1 cellular context compared by ENCODE assay signal in genomic region chr1:35560256-35561225, GRCh38.
TF ChIP-seq lines count a peak whose summit lies in the region.

No MANE protein-coding gene starts in this region.

TF ChIP-seq in WTC11, 78 proteins besides CTCF, POLR2A, EP300 and RAD21 (continued from another document):
- TF ChIP-seq, protein P1, sequence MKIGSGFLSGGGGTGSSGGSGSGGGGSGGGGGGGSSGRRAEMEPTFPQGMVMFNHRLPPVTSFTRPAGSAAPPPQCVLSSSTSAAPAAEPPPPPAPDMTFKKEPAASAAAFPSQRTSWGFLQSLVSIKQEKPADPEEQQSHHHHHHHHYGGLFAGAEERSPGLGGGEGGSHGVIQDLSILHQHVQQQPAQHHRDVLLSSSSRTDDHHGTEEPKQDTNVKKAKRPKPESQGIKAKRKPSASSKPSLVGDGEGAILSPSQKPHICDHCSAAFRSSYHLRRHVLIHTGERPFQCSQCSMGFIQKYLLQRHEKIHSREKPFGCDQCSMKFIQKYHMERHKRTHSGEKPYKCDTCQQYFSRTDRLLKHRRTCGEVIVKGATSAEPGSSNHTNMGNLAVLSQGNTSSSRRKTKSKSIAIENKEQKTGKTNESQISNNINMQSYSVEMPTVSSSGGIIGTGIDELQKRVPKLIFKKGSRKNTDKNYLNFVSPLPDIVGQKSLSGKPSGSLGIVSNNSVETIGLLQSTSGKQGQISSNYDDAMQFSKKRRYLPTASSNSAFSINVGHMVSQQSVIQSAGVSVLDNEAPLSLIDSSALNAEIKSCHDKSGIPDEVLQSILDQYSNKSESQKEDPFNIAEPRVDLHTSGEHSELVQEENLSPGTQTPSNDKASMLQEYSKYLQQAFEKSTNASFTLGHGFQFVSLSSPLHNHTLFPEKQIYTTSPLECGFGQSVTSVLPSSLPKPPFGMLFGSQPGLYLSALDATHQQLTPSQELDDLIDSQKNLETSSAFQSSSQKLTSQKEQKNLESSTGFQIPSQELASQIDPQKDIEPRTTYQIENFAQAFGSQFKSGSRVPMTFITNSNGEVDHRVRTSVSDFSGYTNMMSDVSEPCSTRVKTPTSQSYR (CRISPR knock-in tag; IDR thresholded peaks at IDR 0.05) = no peak
- no peak for TF ChIP-seq ZNF138 (CRISPR knock-in tag; conservative IDR thresholded peaks at IDR 0.05)
- no peak for TF ChIP-seq MLX (CRISPR knock-in tag; IDR thresholded peaks at IDR 0.05)
- no peak for TF ChIP-seq JUN (CRISPR knock-in tag; IDR thresholded peaks at IDR 0.05)
TF ChIP-seq in WTC11: peak in this region for 0.
